8 cellular contexts compared by ENCODE assay signal in genomic region chr17:50547035-50547735, GRCh38. TPM values are rescaled to one million over a fixed set of nuclear protein-coding genes. Genes with fewer than 3 reads are reported as not detected.
A peak's percentile ranks its signal among the peaks of the same experiment; 100 is the strongest.
DNase-seq lines count a peak whose midpoint lies in the region; TF ChIP-seq lines count a peak whose summit lies in the region.

TSS of gene SPATA20 (plus strand) at chr17:50547174. CDS start at chr17:50547209, 35 bp downstream.

- no peaks in the 10 kb centered on the region for H3K36me3 Mint-ChIP-seq in activated naive CD4-positive, alpha-beta T cell treated with anti-CD3 and anti-CD28 coated beads for 36 hours (ENCODE audit: low read depth)

- no peaks in the 10 kb centered on the region for H3K27me3 ChIP-seq in suprapubic skin

- peak within 1 kb of the TSS; percentile 74 for H3K4me3 Mint-ChIP-seq in activated naive CD4-positive, alpha-beta T cell treated with anti-CD3 and anti-CD28 coated beads for 36 hours

- H3K27ac ChIP-seq in suprapubic skin, result peak within 1 kb of the TSS; percentile 84

- H3K36me3 ChIP-seq in suprapubic skin, result peaks cover 22% of the 10 kb centered on the region

- no peaks in the 10 kb centered on the region for H3K9me3 Mint-ChIP-seq in activated naive CD4-positive, alpha-beta T cell treated with anti-CD3 and anti-CD28 coated beads for 36 hours

- H3K9me3 ChIP-seq in suprapubic skin, result no peaks in the 10 kb centered on the region

- peak within 1 kb of the TSS; percentile 67 for H3K27ac Mint-ChIP-seq in activated naive CD4-positive, alpha-beta T cell treated with anti-CD3 and anti-CD28 coated beads for 36 hours

- DNase-seq in ELF-1 (ENCODE audit: low read depth, low spot score), result peak; percentile 95
- peak; percentile 69 for DNase-seq in GOT3 (lab: John Stamatoyannopoulos, UW)
- DNase-seq in M059J (ENCODE audit: low read depth), result peak; percentile 85
- DNase-seq in SK-N-DZ (ENCODE audit: low spot score), result peak; percentile 85
- DNase-seq in activated naive CD4-positive, alpha-beta T cell treated with anti-CD3 and anti-CD28 coated beads for 36 hours, result peak; percentile 92
- DNase-seq in germinal center (ENCODE audit: low spot score), result peak; percentile 86
- DNase-seq in occipital lobe (lab: John Stamatoyannopoulos, UW), result peak; percentile 69
- peak; percentile 95 to 96 for DNase-seq in suprapubic skin (ENCODE audit: low spot score in 2 of 2)

- TF ChIP-seq POLR2A in suprapubic skin (IDR thresholded peaks at IDR 0.05), result peak; percentile 23 to 66

- H3K27me3 Mint-ChIP-seq in activated naive CD4-positive, alpha-beta T cell treated with anti-CD3 and anti-CD28 coated beads for 36 hours (ENCODE audit: low read depth), result peaks cover 2% of the 10 kb centered on the region

- WGBS in suprapubic skin, result 3% methylated on average over 14 of the region's 42 CpGs

- no peak for TF ChIP-seq EP300 in suprapubic skin (IDR thresholded peaks at IDR 0.05)

- peaks cover 9% of the 10 kb centered on the region for H3K4me1 Mint-ChIP-seq in activated naive CD4-positive, alpha-beta T cell treated with anti-CD3 and anti-CD28 coated beads for 36 hours (ENCODE audit: low read depth)

- intact Hi-C loops in activated naive CD4-positive, alpha-beta T cell treated with anti-CD3 and anti-CD28 coated beads for 36 hours (cut with micrococcal nuclease), result loop anchor here (1.0 to 10.0 kb wide), 9 partner anchors 65 to 608 kb away; partner anchors contain the start of genes NME1 and RSAD1

- H3K4me3 ChIP-seq in suprapubic skin, result peak within 1 kb of the TSS; percentile 80

- peak; percentile 95 to 99 for TF ChIP-seq CTCF in suprapubic skin (IDR thresholded peaks at IDR 0.05)

- CTCF ChIA-PET in activated naive CD4-positive, alpha-beta T cell treated with anti-CD3 and anti-CD28 coated beads for 36 hours (lab: Charles Lee), result interaction anchor here (0.5 to 1.7 kb wide), 8 partner anchors 8 to 305 kb away, joined by 3 to 11 read pairs (median 4); no protein-coding TSS in a partner anchor

- peaks cover 32% of the 10 kb centered on the region for H3K4me1 ChIP-seq in suprapubic skin

RNA-seq across cellular contexts. Expression of gene SPATA20, which starts in this region (rescaled TPM):
- 23.1 and 60.5 TPM in 2 replicates for total RNA-seq in M059J (2014; rRNA removed; shearing (Covaris generic))
- 6.2 and 14.0 TPM in 2 replicates for polyA plus RNA-seq in SK-N-DZ (2014; cell fraction: cytosol; rRNA removed)
- polyA plus RNA-seq in SK-N-DZ (2014; cell fraction: nucleus; rRNA removed), result 69.2 and 130 TPM in 2 replicates
- 10 to 100 TPM; 15.8 to 16.1 TPM for total RNA-seq in activated naive CD4-positive, alpha-beta T cell treated with anti-CD3 and anti-CD28 coated beads for 36 hours
- 16.2 TPM for total RNA-seq in occipital lobe
- 10 to 100 TPM; 36.5 to 75.4 (median 50.9) TPM for total RNA-seq in suprapubic skin

Comparison
In these comparisons a context has a peak if more than half of its experiments do, and no peak if none do; other contexts are left out.
1. Peak in every context shown above with its lines: DNase-seq, H3K4me3 ChIP-seq and H3K27ac ChIP-seq.